1 cellular context compared by ENCODE assay signal in genomic region chr17:65529761-65530157, GRCh38.
TF ChIP-seq lines count a peak whose summit lies in the region.

No MANE protein-coding gene starts in this region.

TF ChIP-seq in HepG2, 621 proteins besides CTCF, POLR2A, EP300 and RAD21 (continued from another document):
- TF ChIP-seq, protein P1, sequence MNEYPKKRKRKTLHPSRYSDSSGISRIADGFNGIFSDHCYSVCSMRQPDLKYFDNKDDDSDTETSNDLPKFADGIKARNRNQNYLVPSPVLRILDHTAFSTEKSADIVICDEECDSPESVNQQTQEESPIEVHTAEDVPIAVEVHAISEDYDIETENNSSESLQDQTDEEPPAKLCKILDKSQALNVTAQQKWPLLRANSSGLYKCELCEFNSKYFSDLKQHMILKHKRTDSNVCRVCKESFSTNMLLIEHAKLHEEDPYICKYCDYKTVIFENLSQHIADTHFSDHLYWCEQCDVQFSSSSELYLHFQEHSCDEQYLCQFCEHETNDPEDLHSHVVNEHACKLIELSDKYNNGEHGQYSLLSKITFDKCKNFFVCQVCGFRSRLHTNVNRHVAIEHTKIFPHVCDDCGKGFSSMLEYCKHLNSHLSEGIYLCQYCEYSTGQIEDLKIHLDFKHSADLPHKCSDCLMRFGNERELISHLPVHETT (CRISPR knock-in tag; conservative IDR thresholded peaks at IDR 0.05): no peak
- TF ChIP-seq PAF1 (CRISPR knock-in tag; IDR thresholded peaks at IDR 0.05): 0 out of 2 replicates have a peak, but pooled peaks have one; percentile 2
- TF ChIP-seq NFE2 (CRISPR knock-in tag; IDR thresholded peaks at IDR 0.05): no peak
- TF ChIP-seq GATAD1 (CRISPR knock-in tag; IDR thresholded peaks at IDR 0.05): no peak
